ENCODE assay signal across 10 cellular contexts in the genomic region with DNA sequence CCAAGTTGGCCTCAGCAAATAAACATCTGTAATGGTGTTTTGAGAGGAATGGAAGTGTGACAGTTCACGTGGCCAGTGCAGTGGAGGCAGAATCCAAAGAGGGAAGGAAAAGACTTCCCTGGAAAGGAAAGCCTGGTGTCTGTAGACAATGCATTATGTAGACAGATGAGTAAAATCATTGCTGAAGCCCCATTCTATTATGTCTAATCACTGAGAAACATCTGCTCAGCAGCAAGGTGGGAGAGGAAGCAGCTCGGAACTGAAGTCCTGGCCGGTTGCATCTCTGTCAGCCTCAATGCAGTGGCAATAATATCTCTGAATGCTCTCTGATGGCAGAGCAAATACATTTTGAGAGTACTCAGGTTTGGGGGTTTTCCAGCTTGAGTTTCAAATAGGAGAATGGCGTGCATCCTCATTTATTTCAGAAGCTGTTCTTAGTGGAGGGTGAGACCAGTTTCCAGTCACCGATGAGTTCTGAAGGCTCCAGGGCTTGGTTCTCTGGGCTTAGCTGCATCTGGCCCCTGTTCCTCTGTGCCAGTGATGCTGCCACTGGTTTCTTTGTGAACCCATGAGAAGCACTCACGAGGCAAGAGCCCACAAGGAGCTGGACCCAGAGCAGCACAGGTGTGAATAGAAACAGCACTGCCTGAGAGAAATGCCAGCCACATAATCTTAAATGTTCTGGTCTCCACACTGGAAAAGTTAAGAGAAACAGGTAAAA.
DNase-seq lines count a peak whose midpoint lies in the region; ATAC-seq and TF ChIP-seq lines count a peak whose summit lies in the region.
"Had no signal": no experiment of that assay in that cellular context is flagged by ENCODE, and none has a peak within 500 bp of the region (broad histone marks: within the 10 kb centered on the region; RNA-seq: fewer than 3 reads in every experiment).

No MANE protein-coding gene starts in this region.

- no peaks in the 10 kb centered on the region for H3K9me2 ChIP-seq in GM23338 (ENCODE audit: insufficient read depth)

- H3K9me3 ChIP-seq in smooth muscle cell (replicated peaks; ENCODE audit: low read depth), result no peaks in the 10 kb centered on the region

- H3K36me3 Mint-ChIP-seq in GM23338 (ENCODE audit: low read depth) (peaks cover 54% of the 10 kb centered on the region), memory B cell (peaks cover 22% of the 10 kb centered on the region)

- H3K27me3 ChIP-seq in GM23338 (ENCODE audit: insufficient read depth) (no peaks in the 10 kb centered on the region), KMS-11 (ENCODE audit: insufficient read depth, low read depth) (no peaks in the 10 kb centered on the region), smooth muscle cell (ENCODE audit: low read depth) (no peaks in the 10 kb centered on the region)

- H3K36me3 ChIP-seq in GM23338 (ENCODE audit: insufficient read depth), result peaks cover 10% of the 10 kb centered on the region; the same call in 1 of the 2 replicates
- H3K36me3 ChIP-seq in KMS-11 (ENCODE audit: insufficient read depth), result no peaks in the 10 kb centered on the region; the same call in 1 of the 2 replicates
- peaks cover 5% of the 10 kb centered on the region for H3K36me3 ChIP-seq in smooth muscle cell (ENCODE audit: low read depth)

- ATAC-seq in GM23338 (no peak), memory B cell (ENCODE audit: low read depth) (peak; percentile 27)

- DNase-seq in DMS79 treated with DMSO at 0.1 percent for 48 hours (lab: John Stamatoyannopoulos, UW), result peak; percentile 22
- DNase-seq in DMS79 (lab: John Stamatoyannopoulos, UW), result no peak
- DNase-seq in GM23338 (ENCODE audit: low spot score), result no peak
- DNase-seq in memory B cell (ENCODE audit: low spot score in 2 of 2), result no peak
- no peak for DNase-seq in activated gamma-delta T cell (lab: John Stamatoyannopoulos, UW)
- no peak for DNase-seq in NCI-H2171 (lab: John Stamatoyannopoulos, UW)
- DNase-seq in smooth muscle cell (lab: John Stamatoyannopoulos, UW; ENCODE audit: unreplicated experiment), result no peak
- DNase-seq: HCEC 1CT had no signal

- H3K4me3 Mint-ChIP-seq in GM23338 (no peak overlapping the region), memory B cell (no peak overlapping the region)

- H4K20me1 ChIP-seq in GM23338 (replicated peaks; ENCODE audit: insufficient read depth) (no peaks in the 10 kb centered on the region), KMS-11 (ENCODE audit: insufficient read depth) (no peaks in the 10 kb centered on the region), smooth muscle cell (ENCODE audit: low read depth) (no peaks in the 10 kb centered on the region)

- H3K9ac ChIP-seq in KMS-11 (peak overlapping the region; percentile 85), smooth muscle cell (ENCODE audit: low read depth) (no peak overlapping the region)

- H3K27ac ChIP-seq in GM23338 (ENCODE audit: low read depth) (no peak overlapping the region), KMS-11 (peak overlapping the region; percentile 98), smooth muscle cell (ENCODE audit: low read depth) (no peak overlapping the region)
- H3K27ac ChIP-seq: 22Rv1 had no signal

- H3K4me2 ChIP-seq in GM23338 (no peak overlapping the region), KMS-11 (peak overlapping the region; percentile 96), smooth muscle cell (no peak overlapping the region)

- peaks cover 30% of the 10 kb centered on the region for H3K9me3 Mint-ChIP-seq in GM23338
- peaks cover 5% of the 10 kb centered on the region for H3K9me3 Mint-ChIP-seq in memory B cell

- H3K27ac Mint-ChIP-seq in GM23338 (peak overlapping the region; percentile 66), memory B cell (peak overlapping the region; percentile 87)

- H2AFZ ChIP-seq in GM23338 (no peak overlapping the region), KMS-11 (ENCODE audit: low read depth) (peak overlapping the region; percentile 10; the same call in 1 of the 2 replicates), smooth muscle cell (ENCODE audit: low read depth) (no peak overlapping the region)

- no peaks in the 10 kb centered on the region for H3K79me2 ChIP-seq in GM23338 (replicated peaks; ENCODE audit: insufficient read depth)
- H3K79me2 ChIP-seq in KMS-11 (ENCODE audit: insufficient read depth, low read depth), result peaks cover 22% of the 10 kb centered on the region; the same call in 1 of the 2 replicates
- no peaks in the 10 kb centered on the region for H3K79me2 ChIP-seq in smooth muscle cell (ENCODE audit: low read depth)

- H3K4me1 Mint-ChIP-seq in GM23338 (peaks cover 12% of the 10 kb centered on the region; the same call in 2 of the 3 replicates), memory B cell (peaks cover 9% of the 10 kb centered on the region)

- H3K4me3 ChIP-seq in GM23338 (no peak overlapping the region), KMS-11 (IDR thresholded peaks at IDR 0.05; ENCODE audit: insufficient read depth, low read depth, low read length) (peak overlapping the region; percentile 94), smooth muscle cell (no peak overlapping the region)

- TF ChIP-seq CTCF in GM23338 (conservative IDR thresholded peaks at IDR 0.05; ENCODE audit: low read depth in 2 of 2) (no peak), KMS-11 (conservative IDR thresholded peaks at IDR 0.05; ENCODE audit: low read depth, low read length) (no peak), smooth muscle cell (IDR thresholded peaks at IDR 0.05; ENCODE audit: borderline replicate concordance, insufficient read depth, poor library complexity, severe bottlenecking) (no peak)

- H3F3A ChIP-seq in GM23338 (replicated peaks; ENCODE audit: low read depth) (no peaks in the 10 kb centered on the region), smooth muscle cell (ENCODE audit: low read depth) (no peaks in the 10 kb centered on the region)

- H3K4me1 ChIP-seq in GM23338 (ENCODE audit: insufficient read depth), result peaks cover 15% of the 10 kb centered on the region
- H3K4me1 ChIP-seq in KMS-11 (ENCODE audit: low read depth, poor library complexity, severe bottlenecking), result peaks cover 89% of the 10 kb centered on the region
- no peaks in the 10 kb centered on the region for H3K4me1 ChIP-seq in smooth muscle cell (ENCODE audit: low read depth)

- H3K27me3 Mint-ChIP-seq in GM23338 (ENCODE audit: insufficient read depth, low read depth, poor library complexity), result peaks cover 12% of the 10 kb centered on the region
- H3K27me3 Mint-ChIP-seq in memory B cell, result no peaks in the 10 kb centered on the region

- WGBS in smooth muscle cell (ENCODE audit: low lambda C conversion rate), result 93% methylated on average over 6 of the region's 6 CpGs

TF ChIP-seq in GM23338, 12 proteins besides CTCF, POLR2A, EP300 and RAD21 (continues in another document):
- no peak for TF ChIP-seq EZH2 (IDR thresholded peaks at IDR 0.05; ENCODE audit: low read depth, unreplicated experiment)
- no peak for TF ChIP-seq JUNB (IDR thresholded peaks at IDR 0.05; ENCODE audit: unreplicated experiment)
